Comparison of ENCODE assay signal across 12 cellular contexts in genomic region chr6:21201673-21202430, GRCh38.
A peak's percentile ranks its signal among the peaks of the same experiment; 100 is the strongest.
DNase-seq lines count a peak whose midpoint lies in the region; ATAC-seq and TF ChIP-seq lines count a peak whose summit lies in the region.
"Had no signal": no experiment of that assay in that cellular context is flagged by ENCODE, and none has a peak within 500 bp of the region (broad histone marks: within the 10 kb centered on the region; RNA-seq: fewer than 3 reads in every experiment).

No MANE protein-coding gene starts in this region.

- no peak overlapping the region for H3K4me3 ChIP-seq in OCI-LY7 (ENCODE audit: low read depth, low read length, poor library complexity, severe bottlenecking)

- H3K4me3 Mint-ChIP-seq in nephron progenitor cell, result peak overlapping the region; percentile 43
- H3K4me3 Mint-ChIP-seq: activated T-cell treated with anti-CD3 and anti-CD28 coated beads, Interleukin-2, amount 50 U/mL, for 24 hours; IgD-negative memory B cell had no signal

- H3K27ac ChIP-seq in OCI-LY7 (ENCODE audit: low read depth, low read length, poor library complexity, severe bottlenecking), result no peak overlapping the region

- no peak for TF ChIP-seq RAD21 in Ishikawa (IDR thresholded peaks at IDR 0.05; ENCODE audit: low read depth)

- TF ChIP-seq CTCF in nephron progenitor cell (IDR thresholded peaks at IDR 0.05) (no peak), OCI-LY7 (conservative IDR thresholded peaks at IDR 0.05; ENCODE audit: low read length) (no peak)

- H3K9me3 ChIP-seq in OCI-LY7 (ENCODE audit: low read length), result no peaks in the 10 kb centered on the region; the same call in 1 of the 2 replicates

- no TSS peak for BruUV-seq in OCI-LY7 (replicated peaks; lab: Mats Ljungman, UMichigan)

- DNase-seq in NCI-H2081 (lab: John Stamatoyannopoulos, UW) (peak; percentile 95 to 97), NCI-H774 (lab: John Stamatoyannopoulos, UW) (peak; percentile 64), nephron progenitor cell (peak; percentile 12), OCI-LY7 (ENCODE audit: low spot score) (no peak)
- DNase-seq: activated CD4-positive, CD25-positive, alpha-beta regulatory T cell treated with anti-CD3 and anti-CD28 coated beads, Interleukin-2, amount 50 U/mL, for 72 hours; activated T-cell treated with anti-CD3 and anti-CD28 coated beads, Interleukin-2, amount 50 U/mL, for 24 hours had no signal

- ATAC-seq in GM18861 (IDR thresholded peaks at IDR 0.05; ENCODE audit: unreplicated experiment) (no peak), GM19328 (IDR thresholded peaks at IDR 0.05; ENCODE audit: unreplicated experiment) (no peak), GM21717 (IDR thresholded peaks at IDR 0.05; ENCODE audit: unreplicated experiment) (no peak)
- ATAC-seq: esophagus mucosa had no signal

- no peak overlapping the region for H3K4me2 ChIP-seq in OCI-LY7 (ENCODE audit: low read length)

- H2AFZ ChIP-seq in OCI-LY7 (ENCODE audit: low read length), result no peak overlapping the region

- H4K20me1 ChIP-seq in OCI-LY7 (ENCODE audit: insufficient read depth, low read length), result no peaks in the 10 kb centered on the region

- peaks cover 28% of the 10 kb centered on the region for H3K36me3 Mint-ChIP-seq in nephron progenitor cell (ENCODE audit: low read depth)

- peaks cover 22% of the 10 kb centered on the region for H3K9me3 Mint-ChIP-seq in nephron progenitor cell

- POLR2A ChIA-PET in OCI-LY7 (lab: Charles Lee), result interaction anchor here (0.7 to 1.4 kb wide), 3 partner anchors 13 to 244 kb away, joined by 3 to 5 read pairs (median 4); no protein-coding TSS in a partner anchor

- intact Hi-C loops in OCI-LY7 (cut with micrococcal nuclease; ENCODE audit: unreplicated experiment), result no loop called here

- peaks cover 3% of the 10 kb centered on the region for H3K27me3 Mint-ChIP-seq in nephron progenitor cell (ENCODE audit: low read depth, poor library complexity)
- H3K27me3 Mint-ChIP-seq: activated T-cell treated with anti-CD3 and anti-CD28 coated beads, Interleukin-2, amount 50 U/mL, for 24 hours; IgD-negative memory B cell had no signal

- CTCF ChIA-PET in OCI-LY7 (lab: Charles Lee; ENCODE audit: unreplicated experiment), result no interaction called here

- H3K79me2 ChIP-seq in OCI-LY7 (ENCODE audit: insufficient read depth, low read depth, low read length), result no peaks in the 10 kb centered on the region

- H3K36me3 ChIP-seq in OCI-LY7 (ENCODE audit: insufficient read depth, low read length), result no peaks in the 10 kb centered on the region

- H3K4me1 ChIP-seq in OCI-LY7 (ENCODE audit: insufficient read depth, low read length, poor library complexity, severe bottlenecking), result peaks cover 12% of the 10 kb centered on the region

- no peaks in the 10 kb centered on the region for H3K9me2 ChIP-seq in OCI-LY7 (ENCODE audit: insufficient read depth, low read length)

- peak overlapping the region; percentile 75 for H3K27ac Mint-ChIP-seq in nephron progenitor cell
- H3K27ac Mint-ChIP-seq: activated T-cell treated with anti-CD3 and anti-CD28 coated beads, Interleukin-2, amount 50 U/mL, for 24 hours; IgD-negative memory B cell had no signal

- peak; percentile 61; the same call in 1 of the 2 replicates for TF ChIP-seq EP300 in Ishikawa (IDR thresholded peaks at IDR 0.05; ENCODE audit: borderline replicate concordance)

- peaks cover 57% of the 10 kb centered on the region for H3K4me1 Mint-ChIP-seq in nephron progenitor cell

TF ChIP-seq in Ishikawa, 13 proteins besides CTCF, POLR2A, EP300 and RAD21:
- TF ChIP-seq NFIC (IDR thresholded peaks at IDR 0.05) (peak; percentile 91), USF1 (IDR thresholded peaks at IDR 0.05) (0 out of 2 replicates have a peak, but pooled peaks have one; percentile 24), TCF12 (IDR thresholded peaks at IDR 0.05; ENCODE audit: low read depth) (peak; percentile 66), MAX (IDR thresholded peaks at IDR 0.05) (no peak), FOXM1 (IDR thresholded peaks at IDR 0.05; ENCODE audit: borderline replicate concordance, low read depth) (peak; percentile 42; the same call in 1 of the 2 replicates)
